Comparison of ENCODE assay signal across 17 cellular contexts in the genomic region with DNA sequence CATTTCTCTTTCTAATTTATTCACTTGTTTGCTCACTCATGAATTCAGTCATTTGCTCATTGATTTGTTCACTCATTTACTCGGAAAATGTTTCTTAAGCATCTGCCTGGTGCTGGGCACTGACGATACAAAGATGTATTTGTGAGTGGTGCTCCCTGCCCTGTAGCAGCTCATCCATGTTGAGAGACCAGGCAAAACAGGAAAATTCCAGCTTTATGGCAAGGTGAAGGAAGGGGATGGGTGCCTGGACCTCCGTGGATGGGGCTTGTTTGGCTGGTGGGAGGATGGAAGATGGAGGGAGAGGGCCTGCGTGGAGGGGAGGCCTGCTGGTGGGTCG. TPM values are rescaled to one million over a fixed set of nuclear protein-coding genes. Genes with fewer than 3 reads are reported as not detected.
DNase-seq lines count a peak whose midpoint lies in the region; ATAC-seq, FAIRE-seq and TF ChIP-seq lines count a peak whose summit lies in the region.
"Had no signal": no experiment of that assay in that cellular context is flagged by ENCODE, and none has a peak within 500 bp of the region (broad histone marks: within the 10 kb centered on the region; RNA-seq: fewer than 3 reads in every experiment).

No MANE protein-coding gene starts in this region.

- no peak overlapping the region for H2BK5ac ChIP-seq in trophoblast cell (ENCODE audit: low read depth, low read length, poor library complexity)

- H2AFZ ChIP-seq in astrocyte (ENCODE audit: low read depth, low read length) (no peak overlapping the region), trophoblast cell (ENCODE audit: insufficient read depth, low read length, poor library complexity) (no peak overlapping the region)
- H2AFZ ChIP-seq: GM23338 had no signal

- H3K4me3 Mint-ChIP-seq in activated CD4-positive, alpha-beta T cell treated with anti-CD3 and anti-CD28 coated beads, Interleukin-2, amount 10 ng/mL, durations not matched to agents 24 days and 14 days = no peak overlapping the region
- no peak overlapping the region for H3K4me3 Mint-ChIP-seq in astrocyte (ENCODE audit: unreplicated experiment)
- H3K4me3 Mint-ChIP-seq: GM23338 had no signal

- no peak overlapping the region for H4K91ac ChIP-seq in trophoblast cell (ENCODE audit: low read depth, low read length)

- H2AK5ac ChIP-seq in trophoblast cell (ENCODE audit: low read length) = no peak overlapping the region

- H3K9me3 Mint-ChIP-seq in activated CD4-positive, alpha-beta T cell treated with anti-CD3 and anti-CD28 coated beads, Interleukin-2, amount 10 ng/mL, durations not matched to agents 24 days and 14 days = peaks cover 4% of the 10 kb centered on the region
- no peaks in the 10 kb centered on the region for H3K9me3 Mint-ChIP-seq in astrocyte (ENCODE audit: unreplicated experiment)
- H3K9me3 Mint-ChIP-seq: GM23338 had no signal

- H3K23ac ChIP-seq in trophoblast cell (ENCODE audit: low read length) = no peak overlapping the region

- H4K8ac ChIP-seq in trophoblast cell (ENCODE audit: low read depth, low read length) = no peak overlapping the region

- H3K4me1 ChIP-seq in astrocyte (ENCODE audit: insufficient read depth, low read length) (peaks cover 25% of the 10 kb centered on the region), right lobe of liver (peaks cover 0 to 32% (median 14%) of the 10 kb centered on the region in 4 donors), trophoblast cell (ENCODE audit: control insufficient read depth in 1 of 2, insufficient read depth in 2 of 2, low read length in 2 of 2) (peaks cover 6 to 13% of the 10 kb centered on the region in 2 experiments)
- H3K4me1 ChIP-seq: breast epithelium, right atrium auricular region had no signal

- H3K79me1 ChIP-seq in trophoblast cell (ENCODE audit: low read length) = no peaks in the 10 kb centered on the region

- no peak for TF ChIP-seq CTCF in astrocyte (IDR thresholded peaks at IDR 0.05; ENCODE audit: insufficient read depth, low read depth, low read length)
- TF ChIP-seq CTCF in right lobe of liver (IDR thresholded peaks at IDR 0.05) = no peak

- H3K4me1 Mint-ChIP-seq in activated CD4-positive, alpha-beta T cell treated with anti-CD3 and anti-CD28 coated beads, Interleukin-2, amount 10 ng/mL, durations not matched to agents 24 days and 14 days = peaks cover 20% of the 10 kb centered on the region
- peaks cover 28% of the 10 kb centered on the region for H3K4me1 Mint-ChIP-seq in astrocyte (ENCODE audit: low read depth, unreplicated experiment)

- H3K27me3 ChIP-seq in astrocyte (ENCODE audit: insufficient read depth, low read length) = no peaks in the 10 kb centered on the region
- H3K27me3 ChIP-seq in right lobe of liver = no peaks in the 10 kb centered on the region
- H3K27me3 ChIP-seq in trophoblast cell (ENCODE audit: insufficient read depth, low read length) = no peaks in the 10 kb centered on the region
- H3K27me3 ChIP-seq: breast epithelium, right atrium auricular region, upper lobe of left lung had no signal

- no peak overlapping the region for H3K14ac ChIP-seq in trophoblast cell (ENCODE audit: low read length)

- 24% methylated on average over 5 of the region's 5 CpGs for WGBS in right lobe of liver (ENCODE audit: insufficient coverage, low coverage, low lambda C conversion rate, missing lambda C conversion rate)
- WGBS in trophoblast cell (ENCODE audit: extremely low coverage, insufficient coverage, insufficient read length) = no CpG with 5 or more reads among the region's 5 CpGs

- no peak overlapping the region for H3K18ac ChIP-seq in trophoblast cell (ENCODE audit: low read length)

- H4K20me1 ChIP-seq in astrocyte (ENCODE audit: insufficient read depth, low read length) = peaks cover 41% of the 10 kb centered on the region

- no peak for TF ChIP-seq POLR2A in right lobe of liver (IDR thresholded peaks at IDR 0.05)

- H3K36me3 Mint-ChIP-seq in activated CD4-positive, alpha-beta T cell treated with anti-CD3 and anti-CD28 coated beads, Interleukin-2, amount 10 ng/mL, durations not matched to agents 24 days and 14 days (ENCODE audit: low read depth) = peaks cover 25% of the 10 kb centered on the region
- peaks cover 8% of the 10 kb centered on the region for H3K36me3 Mint-ChIP-seq in astrocyte (ENCODE audit: low read depth, unreplicated experiment)

- H3K4me2 ChIP-seq in astrocyte (ENCODE audit: low read length) (peak overlapping the region; percentile 65), trophoblast cell (ENCODE audit: low read length) (no peak overlapping the region)
- H3K4me2 ChIP-seq: GM23338 had no signal

- no peak overlapping the region for H3K4ac ChIP-seq in trophoblast cell (ENCODE audit: low read depth, low read length)

- peak; percentile 44 for DNase-seq in activated CD4-positive, alpha-beta T cell treated with anti-CD3 and anti-CD28 coated beads, Interleukin-2, amount 10 ng/mL, durations not matched to agents 24 days and 14 days
- DNase-seq in activated CD4-positive, alpha-beta T cell treated with anti-CD3 and anti-CD28 coated beads for 1 hour = no peak
- DNase-seq in astrocyte (ENCODE audit: low read depth) (no peak), right lobe of liver (no peak), substantia nigra (lab: John Stamatoyannopoulos, UW) (no peak), cortex of kidney (lab: John Stamatoyannopoulos, UW) (no peak), SKM-1 treated with dmso at 0.1 percent for 144 hours (lab: John Stamatoyannopoulos, UW; ENCODE audit: unreplicated experiment) (no peak), trophoblast cell (no peak)
- DNase-seq: left ventricle myocardium superior, MM.1S, NCI-H187 treated with DMSO at 0.1 percent for 48 hours, NCI-H510A treated with DMSO at 0.1 percent for 48 hours had no signal

- H3K9me3 ChIP-seq in astrocyte (ENCODE audit: insufficient read depth, low read depth, low read length) = no peaks in the 10 kb centered on the region
- H3K9me3 ChIP-seq in right lobe of liver = no peaks in the 10 kb centered on the region
- H3K9me3 ChIP-seq in trophoblast cell (ENCODE audit: insufficient read depth, low read depth, low read length) = peaks cover 2% of the 10 kb centered on the region
- H3K9me3 ChIP-seq: breast epithelium, right atrium auricular region, upper lobe of left lung had no signal

- H3K27ac ChIP-seq in astrocyte (ENCODE audit: low read depth, low read length) (no peak overlapping the region), right lobe of liver (peak overlapping the region; percentile 75 to 91 (median 91)), substantia nigra (ENCODE audit: low read depth, low read length, poor library complexity, severe bottlenecking) (peak overlapping the region; percentile 22), trophoblast cell (ENCODE audit: low read depth, low read length) (no peak overlapping the region)
- H3K27ac ChIP-seq: right atrium auricular region had no signal

- peak; percentile 12 to 44 (median 16) for ATAC-seq in right lobe of liver

- H3K9ac ChIP-seq in astrocyte (ENCODE audit: low read length) = peak overlapping the region; percentile 43
- H3K9ac ChIP-seq in trophoblast cell (ENCODE audit: low read length) = no peak overlapping the region

- intact Hi-C loops in activated CD4-positive, alpha-beta T cell treated with anti-CD3 and anti-CD28 coated beads, Interleukin-2, amount 10 ng/mL, durations not matched to agents 24 days and 14 days (cut with micrococcal nuclease) = no loop called here
- intact Hi-C loops in right lobe of liver (cut with DNase I) = loop anchor here in 1 of 2 donors (10.0 kb wide), 1 partner anchor 119 kb away; no protein-coding TSS in a partner anchor

- no peak for FAIRE-seq in astrocyte (lab: Jason Lieb, UNC)
- FAIRE-seq: GM12891 had no signal

- H3K4me3 ChIP-seq in astrocyte (ENCODE audit: insufficient read depth, low read depth, low read length) (no peak overlapping the region), right lobe of liver (peak overlapping the region in 2 of 3 donors; percentile 14 to 15), trophoblast cell (ENCODE audit: low read depth, low read length) (no peak overlapping the region)
- H3K4me3 ChIP-seq: breast epithelium, GM23338, right atrium auricular region, upper lobe of left lung had no signal

- H3K27ac Mint-ChIP-seq in activated CD4-positive, alpha-beta T cell treated with anti-CD3 and anti-CD28 coated beads, Interleukin-2, amount 10 ng/mL, durations not matched to agents 24 days and 14 days = no peak overlapping the region
- no peak overlapping the region for H3K27ac Mint-ChIP-seq in astrocyte (ENCODE audit: unreplicated experiment)
- H3K27ac Mint-ChIP-seq: GM23338 had no signal

- no peak overlapping the region for H2BK12ac ChIP-seq in trophoblast cell (ENCODE audit: low read length)

- H3K36me3 ChIP-seq in astrocyte (ENCODE audit: insufficient read depth, low read length) = no peaks in the 10 kb centered on the region
- no peaks in the 10 kb centered on the region for H3K36me3 ChIP-seq in right lobe of liver
- peaks cover 0 to 2% of the 10 kb centered on the region in 2 experiments for H3K36me3 ChIP-seq in trophoblast cell (ENCODE audit: control insufficient read depth in 1 of 2, insufficient read depth in 2 of 2, low read length in 2 of 2)
- H3K36me3 ChIP-seq: breast epithelium, right atrium auricular region, upper lobe of left lung had no signal

- H4K12ac ChIP-seq in trophoblast cell (ENCODE audit: low read depth, low read length) = no peak overlapping the region

- peaks cover 29% of the 10 kb centered on the region for H3K79me2 ChIP-seq in astrocyte (ENCODE audit: insufficient read depth, low read length)
- no peaks in the 10 kb centered on the region for H3K79me2 ChIP-seq in trophoblast cell (ENCODE audit: control insufficient read depth, insufficient read depth, low read length, poor library complexity)

- no peak overlapping the region for H2BK120ac ChIP-seq in trophoblast cell (ENCODE audit: insufficient read depth, low read length, poor library complexity)

- no peaks in the 10 kb centered on the region for H3K27me3 Mint-ChIP-seq in activated CD4-positive, alpha-beta T cell treated with anti-CD3 and anti-CD28 coated beads, Interleukin-2, amount 10 ng/mL, durations not matched to agents 24 days and 14 days
- no peaks in the 10 kb centered on the region for H3K27me3 Mint-ChIP-seq in astrocyte (ENCODE audit: low read depth, unreplicated experiment)

RNA-seq across cellular contexts. Expression of a gene that starts 53.1 kb away (rescaled TPM):
- total RNA-seq in activated CD4-positive, alpha-beta T cell treated with anti-CD3 and anti-CD28 coated beads, Interleukin-2, amount 10 ng/mL, durations not matched to agents 24 days and 14 days = 39.2 and 41.0 TPM in 2 replicates
- 20.9 and 24.2 TPM in 2 replicates for total RNA-seq in astrocyte
- 10 to 100 TPM; 10.9 to 18.1 (median 14.0) TPM for total RNA-seq in right lobe of liver
- 14.7 and 15.8 TPM in 2 replicates for polyA plus RNA-seq in trophoblast cell (2013)

Comparison
In these comparisons a context has a peak if more than half of its experiments do, and no peak if none do; other contexts are left out.
1. H3K27ac ChIP-seq: peak in right lobe of liver (3 of 3) and substantia nigra (single experiment); none in astrocyte (single experiment) and trophoblast cell (single experiment).
2. H3K4me3 ChIP-seq: peak in right lobe of liver (2 of 3); none in astrocyte (single experiment) and trophoblast cell (single experiment).